ENCODE assay signal across 22 cellular contexts in the genomic region with DNA sequence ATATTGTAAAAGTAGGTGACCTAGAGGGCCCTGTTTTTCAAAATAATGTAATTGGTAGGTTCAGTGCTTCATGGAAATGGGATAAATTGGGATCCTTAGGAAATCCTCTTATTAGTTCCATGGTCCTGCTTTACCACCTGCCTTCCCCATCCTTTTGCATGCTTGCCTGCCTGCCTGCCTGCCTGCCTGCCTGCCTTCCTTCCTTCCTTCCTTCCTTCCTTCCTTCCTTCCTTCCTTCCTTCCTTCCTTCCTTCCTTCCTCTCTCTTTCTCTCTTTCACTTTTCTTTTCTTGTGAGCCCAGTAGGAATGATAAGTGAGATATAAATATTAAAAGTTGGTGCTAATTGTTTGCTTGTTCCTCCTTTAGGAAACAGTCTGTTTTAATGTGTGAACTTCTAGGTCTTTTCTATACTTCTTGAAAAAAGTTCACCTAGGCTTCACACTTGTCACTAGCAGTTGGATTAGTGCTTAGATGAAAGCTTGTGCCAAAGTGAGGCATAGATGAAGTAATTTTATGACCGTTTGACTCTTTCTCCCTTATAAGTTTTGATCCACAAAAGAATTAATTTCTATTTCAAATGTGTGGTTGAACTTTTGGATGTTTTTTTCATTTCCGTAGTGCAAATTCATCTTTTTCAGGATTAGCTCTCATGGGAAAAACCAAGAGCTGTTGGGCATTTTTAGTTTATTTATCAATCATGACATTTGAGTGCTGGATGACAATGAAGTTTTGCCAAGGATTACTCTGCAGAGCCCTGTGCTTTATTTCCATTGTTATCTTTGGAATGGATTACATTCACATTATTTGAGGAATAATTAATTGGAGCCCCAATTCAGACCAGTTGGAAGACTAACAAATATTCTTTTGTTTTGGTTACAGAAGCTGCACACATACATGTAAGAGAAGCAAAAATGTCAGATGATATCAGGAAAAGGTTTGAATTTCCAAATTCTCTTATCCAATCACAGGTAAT.
"Had no signal": no experiment of that assay in that cellular context is flagged by ENCODE, and none has a peak within 500 bp of the region (broad histone marks: within the 10 kb centered on the region; RNA-seq: fewer than 3 reads in every experiment).

No MANE protein-coding gene starts in this region.

- ATAC-seq: esophagus mucosa, heart left ventricle, left colon, natural killer cell had no signal

- H3K36me3 Mint-ChIP-seq: natural killer cell had no signal

- H3K9me3 Mint-ChIP-seq: dendritic cell treated with granulocyte-macrophage colony-stimulating factor and Interleukin-4, amounts not matched to agents 40 ng/mL and 50 ng/mL, for 4 days; mesothelial cell of epicardium; natural killer cell had no signal

- H3K36me3 ChIP-seq: neural progenitor cell, ovary, right atrium auricular region, thoracic aorta had no signal

- DNase-seq: effector CD8-positive, alpha-beta T cell; heart left ventricle; hippocampal formation; left colon; mammary epithelial cell; natural killer cell; nucleus accumbens; ovary; sigmoid colon; stimulated activated CD4-positive, alpha-beta T cell treated with anti-CD3 and anti-CD28 coated beads, Interleukin-2, amount 100 ng/mL, for 24 hours; stimulated activated CD4-positive, alpha-beta T cell treated with anti-CD3 and anti-CD28 coated beads, Interleukin-4, amount 100 ng/mL, for 4 hours; stimulated activated naive CD4-positive, alpha-beta T cell; stomach; substantia nigra; transverse colon had no signal

- H3K4me3 ChIP-seq: neural progenitor cell, ovary, right atrium auricular region, sigmoid colon, skin epidermis, stomach, thoracic aorta, transverse colon had no signal

- H3K27ac ChIP-seq: heart left ventricle, neural progenitor cell, ovary, right atrium auricular region, skin epidermis, stomach, thoracic aorta, transverse colon had no signal

- H3K4me1 ChIP-seq: neural progenitor cell, sigmoid colon, transverse colon had no signal

- H3K27me3 Mint-ChIP-seq: dendritic cell treated with granulocyte-macrophage colony-stimulating factor and Interleukin-4, amounts not matched to agents 40 ng/mL and 50 ng/mL, for 4 days had no signal

- H3K9me3 ChIP-seq: heart left ventricle, ovary, right atrium auricular region, sigmoid colon, stomach, thoracic aorta, transverse colon had no signal

- H3K27ac Mint-ChIP-seq: dendritic cell treated with granulocyte-macrophage colony-stimulating factor and Interleukin-4, amounts not matched to agents 40 ng/mL and 50 ng/mL, for 4 days; mesothelial cell of epicardium; neural progenitor cell had no signal

- H3K4me3 Mint-ChIP-seq: dendritic cell treated with granulocyte-macrophage colony-stimulating factor and Interleukin-4, amounts not matched to agents 40 ng/mL and 50 ng/mL, for 4 days; mesothelial cell of epicardium; natural killer cell; neural progenitor cell had no signal
